ENCODE assay signal across 1 cellular context in genomic region chr4:156971623-156972369, GRCh38.
TF ChIP-seq lines count a peak whose summit lies in the region.

PDGFC (minus strand) TSS chr4:156971799; CDS start chr4:156970903, 896 bp downstream.

TF ChIP-seq in IMR-90, 13 proteins besides CTCF, POLR2A, EP300 and RAD21 (continued from another document):
- TF ChIP-seq USF2 (IDR thresholded peaks at IDR 0.05; ENCODE audit: low read depth, low read length) (no peak), RFX5 (IDR thresholded peaks at IDR 0.05; ENCODE audit: low read depth, low read length) (peak; percentile 73), MAZ (IDR thresholded peaks at IDR 0.05; ENCODE audit: borderline replicate concordance, low read depth, low read length) (peak; percentile 96; the same call in 1 of the 2 replicates), RCOR1 (IDR thresholded peaks at IDR 0.05; ENCODE audit: insufficient replicate concordance, low read length) (no peak), MXI1 (IDR thresholded peaks at IDR 0.05; ENCODE audit: borderline replicate concordance, low read depth, low read length) (no peak), BHLHE40 (IDR thresholded peaks at IDR 0.05; ENCODE audit: low read depth, low read length) (peak; percentile 9; the same call in 1 of the 2 replicates), CEBPB (IDR thresholded peaks at IDR 0.05; ENCODE audit: low read depth, low read length) (no peak), SMC3 (IDR thresholded peaks at IDR 0.05; ENCODE audit: low read depth, low read length) (peak; percentile 4; the same call in 1 of the 2 replicates), NFE2L2 (IDR thresholded peaks at IDR 0.05; ENCODE audit: low read depth, low read length) (no peak), FOS (IDR thresholded peaks at IDR 0.05; ENCODE audit: low read depth, low read length) (no peak)
